In the genomic region with DNA sequence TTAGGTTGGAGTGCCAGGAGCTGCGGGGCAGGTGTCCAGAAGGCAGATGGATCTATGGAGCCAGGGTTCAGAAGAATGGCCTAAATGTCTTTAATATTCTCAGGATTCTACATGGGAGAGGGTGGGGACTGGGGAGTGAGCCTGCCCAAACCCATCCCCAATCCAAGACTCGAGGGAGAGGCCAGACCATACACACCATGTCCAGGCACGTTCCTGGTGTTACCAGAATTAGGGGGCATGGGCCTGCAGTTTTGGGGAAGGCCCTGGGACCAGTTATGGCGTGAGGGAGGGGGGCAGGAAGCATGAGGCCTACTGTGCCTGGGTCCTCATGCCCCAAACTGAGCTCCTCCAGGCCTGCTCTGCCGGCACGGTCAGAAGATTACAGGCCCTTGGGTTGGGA, we compare ENCODE assay signal across 9 cellular contexts. TPM values are rescaled to one million over a fixed set of nuclear protein-coding genes. Genes with fewer than 3 reads are reported as not detected.
DNase-seq lines count a peak whose midpoint lies in the region; TF ChIP-seq lines count a peak whose summit lies in the region.
"Had no signal": no experiment of that assay in that cellular context is flagged by ENCODE, and none has a peak within 500 bp of the region (broad histone marks: within the 10 kb centered on the region; RNA-seq: fewer than 3 reads in every experiment).

No MANE protein-coding gene starts in this region.

- H3K4me3 Mint-ChIP-seq in activated naive CD4-positive, alpha-beta T cell treated with anti-CD3 and anti-CD28 coated beads, Interleukin-2, amount 10 ng/mL, durations not matched to agents 7 days and 5 days, result peak overlapping the region; percentile 74
- H3K4me3 Mint-ChIP-seq in type B pancreatic cell, result peak overlapping the region; percentile 98

- peaks cover 8% of the 10 kb centered on the region for H3K36me3 Mint-ChIP-seq in activated naive CD4-positive, alpha-beta T cell treated with anti-CD3 and anti-CD28 coated beads, Interleukin-2, amount 10 ng/mL, durations not matched to agents 7 days and 5 days
- peaks cover 4% of the 10 kb centered on the region for H3K36me3 Mint-ChIP-seq in type B pancreatic cell

- H3K27me3 Mint-ChIP-seq in activated naive CD4-positive, alpha-beta T cell treated with anti-CD3 and anti-CD28 coated beads, Interleukin-2, amount 10 ng/mL, durations not matched to agents 7 days and 5 days, result no peaks in the 10 kb centered on the region
- no peaks in the 10 kb centered on the region for H3K27me3 Mint-ChIP-seq in type B pancreatic cell

- CTCF ChIA-PET in activated naive CD4-positive, alpha-beta T cell treated with anti-CD3 and anti-CD28 coated beads, Interleukin-2, amount 10 ng/mL, durations not matched to agents 7 days and 5 days (lab: Charles Lee), result interaction anchor here (0.7 to 1.6 kb wide), 2 partner anchors 11 to 20 kb away, joined by 4 read pairs; no protein-coding TSS in a partner anchor

- no peak for DNase-seq in activated naive CD4-positive, alpha-beta T cell treated with anti-CD3 and anti-CD28 coated beads, Interleukin-2, amount 10 ng/mL, durations not matched to agents 7 days and 5 days
- DNase-seq in activated naive CD4-positive, alpha-beta T cell treated with Interleukin-2 at 50 U/mL for 16 hours, result no peak
- DNase-seq in caudate nucleus (lab: John Stamatoyannopoulos, UW), result no peak
- no peak for DNase-seq in type B pancreatic cell (ENCODE audit: extremely low spot score, unreplicated experiment)
- DNase-seq in NCI-H187 treated with DMSO at 0.1 percent for 48 hours (lab: John Stamatoyannopoulos, UW), result no peak
- no peak for DNase-seq in NCI-H1694 (lab: John Stamatoyannopoulos, UW)
- DNase-seq in RKO (ENCODE audit: low spot score), result no peak
- DNase-seq: KBM-7 had no signal

- H3K36me3 ChIP-seq in mucosa of stomach (ENCODE audit: control insufficient read depth, insufficient read depth, low read length), result peaks cover 10% of the 10 kb centered on the region

- H3K4me1 Mint-ChIP-seq in activated naive CD4-positive, alpha-beta T cell treated with anti-CD3 and anti-CD28 coated beads, Interleukin-2, amount 10 ng/mL, durations not matched to agents 7 days and 5 days, result peaks cover 27% of the 10 kb centered on the region
- H3K4me1 Mint-ChIP-seq in type B pancreatic cell (ENCODE audit: unreplicated experiment), result peaks cover 21% of the 10 kb centered on the region

- TF ChIP-seq CTCF in type B pancreatic cell (conservative IDR thresholded peaks at IDR 0.05), result no peak

- no peaks in the 10 kb centered on the region for H3K9me3 Mint-ChIP-seq in activated naive CD4-positive, alpha-beta T cell treated with anti-CD3 and anti-CD28 coated beads, Interleukin-2, amount 10 ng/mL, durations not matched to agents 7 days and 5 days
- H3K9me3 Mint-ChIP-seq in type B pancreatic cell, result no peaks in the 10 kb centered on the region

- H3K27ac Mint-ChIP-seq in activated naive CD4-positive, alpha-beta T cell treated with anti-CD3 and anti-CD28 coated beads, Interleukin-2, amount 10 ng/mL, durations not matched to agents 7 days and 5 days, result no peak overlapping the region
- peak overlapping the region; percentile 98 for H3K27ac Mint-ChIP-seq in type B pancreatic cell

- peak overlapping the region; percentile 89 for H3K4me3 ChIP-seq in mucosa of stomach (ENCODE audit: low read length)

- peaks cover 24% of the 10 kb centered on the region for H3K4me1 ChIP-seq in mucosa of stomach (ENCODE audit: control insufficient read depth, insufficient read depth, low read length)

- no peaks in the 10 kb centered on the region for H3K9me3 ChIP-seq in mucosa of stomach (ENCODE audit: control insufficient read depth, low read length)

- peak overlapping the region; percentile 89 for H3K27ac ChIP-seq in caudate nucleus (ENCODE audit: low read depth, low read length)

- H3K9ac ChIP-seq in mucosa of stomach (ENCODE audit: low read length), result peak overlapping the region; percentile 18

- H3K27me3 ChIP-seq in mucosa of stomach (ENCODE audit: control insufficient read depth, insufficient read depth, low read length), result no peaks in the 10 kb centered on the region

RNA-seq across cellular contexts. Expression of a gene that starts 1.9 kb away (rescaled TPM):
- total RNA-seq in type B pancreatic cell (ENCODE audit: low replicate concordance), result 91.2 and 138 TPM in 2 replicates

RNA-seq across cellular contexts. Expression of a gene that starts 2.1 kb away (rescaled TPM):
- total RNA-seq in type B pancreatic cell (ENCODE audit: low replicate concordance), result 38.6 and 46.6 TPM in 2 replicates

RNA-seq across cellular contexts. Expression of a gene that starts 29.4 kb away (rescaled TPM):
- total RNA-seq in type B pancreatic cell (ENCODE audit: low replicate concordance), result 0.69 and 1.3 TPM in 2 replicates

RNA-seq across cellular contexts. Expression of a gene that starts 30.0 kb away (rescaled TPM):
- 17.4 and 17.5 TPM in 2 replicates for total RNA-seq in type B pancreatic cell (ENCODE audit: low replicate concordance)

RNA-seq across cellular contexts. Expression of a gene that starts 30.5 kb away (rescaled TPM):
- total RNA-seq in type B pancreatic cell (ENCODE audit: low replicate concordance), result 18.6 and 22.1 TPM in 2 replicates
